In genomic region chr11:119316729-119317591, GRCh38 we compare ENCODE assay signal across 8 cellular contexts. TPM values are rescaled to one million over a fixed set of nuclear protein-coding genes. Genes with fewer than 3 reads are reported as not detected.
DNase-seq lines count a peak whose midpoint lies in the region; ATAC-seq and TF ChIP-seq lines count a peak whose summit lies in the region.

A gene with protein sequence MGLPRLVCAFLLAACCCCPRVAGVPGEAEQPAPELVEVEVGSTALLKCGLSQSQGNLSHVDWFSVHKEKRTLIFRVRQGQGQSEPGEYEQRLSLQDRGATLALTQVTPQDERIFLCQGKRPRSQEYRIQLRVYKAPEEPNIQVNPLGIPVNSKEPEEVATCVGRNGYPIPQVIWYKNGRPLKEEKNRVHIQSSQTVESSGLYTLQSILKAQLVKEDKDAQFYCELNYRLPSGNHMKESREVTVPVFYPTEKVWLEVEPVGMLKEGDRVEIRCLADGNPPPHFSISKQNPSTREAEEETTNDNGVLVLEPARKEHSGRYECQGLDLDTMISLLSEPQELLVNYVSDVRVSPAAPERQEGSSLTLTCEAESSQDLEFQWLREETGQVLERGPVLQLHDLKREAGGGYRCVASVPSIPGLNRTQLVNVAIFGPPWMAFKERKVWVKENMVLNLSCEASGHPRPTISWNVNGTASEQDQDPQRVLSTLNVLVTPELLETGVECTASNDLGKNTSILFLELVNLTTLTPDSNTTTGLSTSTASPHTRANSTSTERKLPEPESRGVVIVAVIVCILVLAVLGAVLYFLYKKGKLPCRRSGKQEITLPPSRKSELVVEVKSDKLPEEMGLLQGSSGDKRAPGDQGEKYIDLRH (minus strand): TSS chr11:119317130. CDS start chr11:119317101, 29 bp downstream.

- H3K27me3 Mint-ChIP-seq in activated naive CD8-positive, alpha-beta T cell treated with anti-CD3 and anti-CD28 coated beads, Interleukin-2, amount 50 U/mL, for 24 hours = peaks cover 21% of the 10 kb centered on the region

- H3K4me2 ChIP-seq in DND-41 (ENCODE audit: insufficient read depth, low read length) = peak within 1 kb of the TSS; percentile 97
- H3K4me2 ChIP-seq in KMS-11 = peak within 1 kb of the TSS; percentile 76

- H3K9ac ChIP-seq in DND-41 (ENCODE audit: low read depth, low read length) (peak within 1 kb of the TSS; percentile 64), KMS-11 (peak within 1 kb of the TSS; percentile 34; the same call in 1 of the 2 replicates)

- intact Hi-C loops in left ventricle myocardium superior (cut with micrococcal nuclease) = no loop called here

- H4K20me1 ChIP-seq in DND-41 (ENCODE audit: insufficient read depth, low read length) = peaks cover 19% of the 10 kb centered on the region
- H4K20me1 ChIP-seq in KMS-11 (ENCODE audit: insufficient read depth) = no peaks in the 10 kb centered on the region

- H3K4me1 Mint-ChIP-seq in activated naive CD8-positive, alpha-beta T cell treated with anti-CD3 and anti-CD28 coated beads, Interleukin-2, amount 50 U/mL, for 24 hours = peaks cover 22% of the 10 kb centered on the region

- H3K79me2 ChIP-seq in DND-41 (ENCODE audit: insufficient read depth, low read length) (no peaks in the 10 kb centered on the region), KMS-11 (ENCODE audit: insufficient read depth, low read depth) (no peaks in the 10 kb centered on the region)

- H3K36me3 ChIP-seq in DND-41 (ENCODE audit: insufficient read depth, low read length) = no peaks in the 10 kb centered on the region
- no peaks in the 10 kb centered on the region for H3K36me3 ChIP-seq in KMS-11 (ENCODE audit: insufficient read depth)

- H2AFZ ChIP-seq in DND-41 (ENCODE audit: low read depth, low read length) = peak within 1 kb of the TSS; percentile 70
- peak within 1 kb of the TSS; percentile 87 for H2AFZ ChIP-seq in KMS-11 (ENCODE audit: low read depth)

- H3K27me3 ChIP-seq in DND-41 (ENCODE audit: insufficient read depth, low read length, poor library complexity) (peaks cover 53% of the 10 kb centered on the region), KMS-11 (ENCODE audit: insufficient read depth, low read depth) (no peaks in the 10 kb centered on the region; the same call in 1 of the 2 replicates)

- H3K9me3 ChIP-seq in DND-41 (ENCODE audit: insufficient read depth, low read length, severe bottlenecking) = no peaks in the 10 kb centered on the region

- peak within 1 kb of the TSS; percentile 37 to 65; a peak in 3 of 4 replicates for H3K4me3 ChIP-seq in DND-41 (ENCODE audit: low read depth in 1 of 2, low read length in 2 of 2)
- no peak within 1 kb of the TSS for H3K4me3 ChIP-seq in KMS-11 (IDR thresholded peaks at IDR 0.05; ENCODE audit: insufficient read depth, low read depth, low read length)

- H3K36me3 Mint-ChIP-seq in activated naive CD8-positive, alpha-beta T cell treated with anti-CD3 and anti-CD28 coated beads, Interleukin-2, amount 50 U/mL, for 24 hours (ENCODE audit: low read depth) = no peaks in the 10 kb centered on the region

- peak within 1 kb of the TSS; percentile 75 for H3K4me3 Mint-ChIP-seq in activated naive CD8-positive, alpha-beta T cell treated with anti-CD3 and anti-CD28 coated beads, Interleukin-2, amount 50 U/mL, for 24 hours

- H3K27ac Mint-ChIP-seq in activated naive CD8-positive, alpha-beta T cell treated with anti-CD3 and anti-CD28 coated beads, Interleukin-2, amount 50 U/mL, for 24 hours = no peak within 1 kb of the TSS

- H3K27ac ChIP-seq in DND-41 (ENCODE audit: low read length) = no peak within 1 kb of the TSS
- H3K27ac ChIP-seq in KMS-11 = no peak within 1 kb of the TSS

- DNase-seq in DND-41 = peak; percentile 39
- no peak for DNase-seq in activated naive CD8-positive, alpha-beta T cell treated with anti-CD3 and anti-CD28 coated beads, Interleukin-2, amount 50 U/mL, for 24 hours
- peak; percentile 56 for DNase-seq in left ventricle myocardium superior
- no peak for DNase-seq in renal cortical epithelial cell (ENCODE audit: low read depth)
- no peak for DNase-seq in kidney glomerular epithelial cell (lab: John Stamatoyannopoulos, UW)
- DNase-seq in KG1 (lab: John Stamatoyannopoulos, UW) = no peak

- no peaks in the 10 kb centered on the region for H3K9me3 Mint-ChIP-seq in activated naive CD8-positive, alpha-beta T cell treated with anti-CD3 and anti-CD28 coated beads, Interleukin-2, amount 50 U/mL, for 24 hours

- TF ChIP-seq CTCF in DND-41 (IDR thresholded peaks at IDR 0.05; ENCODE audit: borderline replicate concordance, extremely low read depth, low read length, poor library complexity, severe bottlenecking) = no peak
- no peak for TF ChIP-seq CTCF in KMS-11 (conservative IDR thresholded peaks at IDR 0.05; ENCODE audit: low read depth, low read length)

- H3K4me1 ChIP-seq in DND-41 (ENCODE audit: insufficient read depth, low read length) (peaks cover 39% of the 10 kb centered on the region), KMS-11 (ENCODE audit: low read depth, poor library complexity, severe bottlenecking) (peaks cover 8% of the 10 kb centered on the region)

- ATAC-seq in DND-41 (ENCODE audit: insufficient read depth, low read depth) (peak; percentile 45), left ventricle myocardium superior (peak; percentile 43), HG03354 (IDR thresholded peaks at IDR 0.05; ENCODE audit: poor library complexity, severe bottlenecking, unreplicated experiment) (no peak)
- ATAC-seq in activated naive CD8-positive, alpha-beta T cell treated with anti-CD3 and anti-CD28 coated beads, Interleukin-2, amount 50 U/mL, for 24 hours = no peak

RNA-seq across cellular contexts. Expression of the gene that starts here (rescaled TPM):
- 44.7 TPM for total RNA-seq in left ventricle myocardium superior
- total RNA-seq in renal cortical epithelial cell = 559 and 965 TPM in 2 replicates

Comparison
In these comparisons a context has a peak if more than half of its experiments do, and no peak if none do; other contexts are left out.
1. RNA of the gene that starts here (total RNA-seq): 559 to 965 TPM in renal cortical epithelial cell; 44.7 TPM in left ventricle myocardium superior (single experiment); every median in the first group is over 10 times any median in the second.
2. ATAC-seq: peak in DND-41 (single experiment) and left ventricle myocardium superior (single experiment); none in activated naive CD8-positive, alpha-beta T cell treated with anti-CD3 and anti-CD28 coated beads, Interleukin-2, amount 50 U/mL, for 24 hours (single experiment) and HG03354 (single experiment).
3. DNase-seq: peak in DND-41 (single experiment) and left ventricle myocardium superior (single experiment); none in activated naive CD8-positive, alpha-beta T cell treated with anti-CD3 and anti-CD28 coated beads, Interleukin-2, amount 50 U/mL, for 24 hours (single experiment), renal cortical epithelial cell (single experiment), kidney glomerular epithelial cell (single experiment) and KG1 (single experiment).